ENCODE assay signal across 14 cellular contexts in genomic region chr18:29154196-29154757, GRCh38.
A peak's percentile ranks its signal among the peaks of the same experiment; 100 is the strongest.
DNase-seq lines count a peak whose midpoint lies in the region; ATAC-seq and TF ChIP-seq lines count a peak whose summit lies in the region.
"Had no signal": no experiment of that assay in that cellular context is flagged by ENCODE, and none has a peak within 500 bp of the region (broad histone marks: within the 10 kb centered on the region; RNA-seq: fewer than 3 reads in every experiment).

No MANE protein-coding gene starts in this region.

- H3K27me3 ChIP-seq in brain microvascular endothelial cell (replicated peaks): no peaks in the 10 kb centered on the region

- in situ Hi-C loops in brain microvascular endothelial cell (cut with HindIII; ENCODE audit: low pct_ligation_motif_present, low sequenced_read_pairs): no loop called here

- DNase-seq in A172 (ENCODE audit: low spot score): peak; percentile 46
- peak; percentile 8 for DNase-seq in HPDE6-E6E7 (ENCODE audit: extremely low spot score)
- peak; percentile 73 for DNase-seq in brain microvascular endothelial cell
- DNase-seq in iris pigment epithelial cell (ENCODE audit: low read depth): peak; percentile 86
- no peak for DNase-seq in stimulated activated CD4-positive, alpha-beta T cell treated with anti-CD3 and anti-CD28 coated beads, Interleukin-12 subunit alpha, Interleukin-12 subunit beta, amount 100 ng/mL, for 4 hours
- no peak for DNase-seq in NCI-H2171 treated with DMSO at 0.1 percent for 48 hours (lab: John Stamatoyannopoulos, UW)
- no peak for DNase-seq in DMS153 treated with DMSO at 0.1 percent for 48 hours (lab: John Stamatoyannopoulos, UW; ENCODE audit: unreplicated experiment)
- DNase-seq: activated naive CD4-positive, alpha-beta T cell treated with Interleukin-2 at 50 U/mL for 16 hours; Caco-2; caudate nucleus; lower lobe of right lung; NCI-H2227 treated with DMSO at 0.1 percent for 48 hours; nucleus accumbens had no signal

- ATAC-seq in GM21576 (IDR thresholded peaks at IDR 0.05; ENCODE audit: unreplicated experiment): no peak
- ATAC-seq: lower lobe of right lung had no signal

- H3K27ac ChIP-seq in brain microvascular endothelial cell: peak overlapping the region; percentile 59
- H3K27ac ChIP-seq: lower lobe of right lung had no signal

- no peak for TF ChIP-seq CTCF in brain microvascular endothelial cell (IDR thresholded peaks at IDR 0.05; ENCODE audit: low read depth, low read length, missing control alignments)

- no peak overlapping the region for H3K4me3 ChIP-seq in brain microvascular endothelial cell (ENCODE audit: low read depth, low read length)
- H3K4me3 ChIP-seq: lower lobe of right lung had no signal

- no peaks in the 10 kb centered on the region for H3K36me3 ChIP-seq in brain microvascular endothelial cell (replicated peaks)
- H3K36me3 ChIP-seq: lower lobe of right lung had no signal

Comparison
In these comparisons a context has a peak if more than half of its experiments do, and no peak if none do; other contexts are left out.
1. DNase-seq: peak in A172 (single experiment), HPDE6-E6E7 (single experiment), brain microvascular endothelial cell (single experiment) and iris pigment epithelial cell (single experiment); none in stimulated activated CD4-positive, alpha-beta T cell treated with anti-CD3 and anti-CD28 coated beads, Interleukin-12 subunit alpha, Interleukin-12 subunit beta, amount 100 ng/mL, for 4 hours (single experiment), NCI-H2171 treated with DMSO at 0.1 percent for 48 hours (single experiment) and DMS153 treated with DMSO at 0.1 percent for 48 hours (single experiment).